Comparison of ENCODE assay signal across 1 cellular context in genomic region chr10:99620713-99621453, GRCh38.
TF ChIP-seq lines count a peak whose summit lies in the region.

No MANE protein-coding gene starts in this region.

TF ChIP-seq in K562, 482 proteins besides CTCF, POLR2A, EP300 and RAD21 (continued from another document and continues in another):
- TF ChIP-seq, protein P1, sequence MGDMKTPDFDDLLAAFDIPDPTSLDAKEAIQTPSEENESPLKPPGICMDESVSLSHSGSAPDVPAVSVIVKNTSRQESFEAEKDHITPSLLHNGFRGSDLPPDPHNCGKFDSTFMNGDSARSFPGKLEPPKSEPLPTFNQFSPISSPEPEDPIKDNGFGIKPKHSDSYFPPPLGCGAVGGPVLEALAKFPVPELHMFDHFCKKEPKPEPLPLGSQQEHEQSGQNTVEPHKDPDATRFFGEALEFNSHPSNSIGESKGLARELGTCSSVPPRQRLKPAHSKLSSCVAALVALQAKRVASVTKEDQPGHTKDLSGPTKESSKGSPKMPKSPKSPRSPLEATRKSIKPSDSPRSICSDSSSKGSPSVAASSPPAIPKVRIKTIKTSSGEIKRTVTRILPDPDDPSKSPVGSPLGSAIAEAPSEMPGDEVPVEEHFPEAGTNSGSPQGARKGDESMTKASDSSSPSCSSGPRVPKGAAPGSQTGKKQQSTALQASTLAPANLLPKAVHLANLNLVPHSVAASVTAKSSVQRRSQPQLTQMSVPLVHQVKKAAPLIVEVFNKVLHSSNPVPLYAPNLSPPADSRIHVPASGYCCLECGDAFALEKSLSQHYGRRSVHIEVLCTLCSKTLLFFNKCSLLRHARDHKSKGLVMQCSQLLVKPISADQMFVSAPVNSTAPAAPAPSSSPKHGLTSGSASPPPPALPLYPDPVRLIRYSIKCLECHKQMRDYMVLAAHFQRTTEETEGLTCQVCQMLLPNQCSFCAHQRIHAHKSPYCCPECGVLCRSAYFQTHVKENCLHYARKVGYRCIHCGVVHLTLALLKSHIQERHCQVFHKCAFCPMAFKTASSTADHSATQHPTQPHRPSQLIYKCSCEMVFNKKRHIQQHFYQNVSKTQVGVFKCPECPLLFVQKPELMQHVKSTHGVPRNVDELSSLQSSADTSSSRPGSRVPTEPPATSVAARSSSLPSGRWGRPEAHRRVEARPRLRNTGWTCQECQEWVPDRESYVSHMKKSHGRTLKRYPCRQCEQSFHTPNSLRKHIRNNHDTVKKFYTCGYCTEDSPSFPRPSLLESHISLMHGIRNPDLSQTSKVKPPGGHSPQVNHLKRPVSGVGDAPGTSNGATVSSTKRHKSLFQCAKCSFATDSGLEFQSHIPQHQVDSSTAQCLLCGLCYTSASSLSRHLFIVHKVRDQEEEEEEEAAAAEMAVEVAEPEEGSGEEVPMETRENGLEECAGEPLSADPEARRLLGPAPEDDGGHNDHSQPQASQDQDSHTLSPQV (IDR thresholded peaks at IDR 0.05), result 0 out of 2 replicates have a peak, but pooled peaks have one; percentile 55
- no peak for TF ChIP-seq ZNF384 (IDR thresholded peaks at IDR 0.05; ENCODE audit: low read depth, low read length)
- no peak for TF ChIP-seq TAF15 (IDR thresholded peaks at IDR 0.05; ENCODE audit: low read depth, low read length)
- TF ChIP-seq CHD1 (IDR thresholded peaks at IDR 0.05; ENCODE audit: low read length), result no peak
- TF ChIP-seq ESRRA (IDR thresholded peaks at IDR 0.05; ENCODE audit: borderline replicate concordance, low read depth), result no peak; the same call in 1 of the 2 replicates
- TF ChIP-seq HLTF (IDR thresholded peaks at IDR 0.05), result no peak
- TF ChIP-seq ETV1 (tag; conservative IDR thresholded peaks at IDR 0.05; ENCODE audit: low read depth), result no peak
- TF ChIP-seq ZNF561 (CRISPR knock-in tag; conservative IDR thresholded peaks at IDR 0.05), result no peak
- TF ChIP-seq HIVEP1 (CRISPR knock-in tag; IDR thresholded peaks at IDR 0.05), result no peak
- peak; percentile 81 for TF ChIP-seq ZNF431 (CRISPR knock-in tag; IDR thresholded peaks at IDR 0.05)
- TF ChIP-seq RBFOX2 (IDR thresholded peaks at IDR 0.05; ENCODE audit: low read depth, low read length), result peak; percentile 95
- TF ChIP-seq SP1 (CRISPR knock-in tag; IDR thresholded peaks at IDR 0.05), result peak; percentile 66
- TF ChIP-seq, protein P2, sequence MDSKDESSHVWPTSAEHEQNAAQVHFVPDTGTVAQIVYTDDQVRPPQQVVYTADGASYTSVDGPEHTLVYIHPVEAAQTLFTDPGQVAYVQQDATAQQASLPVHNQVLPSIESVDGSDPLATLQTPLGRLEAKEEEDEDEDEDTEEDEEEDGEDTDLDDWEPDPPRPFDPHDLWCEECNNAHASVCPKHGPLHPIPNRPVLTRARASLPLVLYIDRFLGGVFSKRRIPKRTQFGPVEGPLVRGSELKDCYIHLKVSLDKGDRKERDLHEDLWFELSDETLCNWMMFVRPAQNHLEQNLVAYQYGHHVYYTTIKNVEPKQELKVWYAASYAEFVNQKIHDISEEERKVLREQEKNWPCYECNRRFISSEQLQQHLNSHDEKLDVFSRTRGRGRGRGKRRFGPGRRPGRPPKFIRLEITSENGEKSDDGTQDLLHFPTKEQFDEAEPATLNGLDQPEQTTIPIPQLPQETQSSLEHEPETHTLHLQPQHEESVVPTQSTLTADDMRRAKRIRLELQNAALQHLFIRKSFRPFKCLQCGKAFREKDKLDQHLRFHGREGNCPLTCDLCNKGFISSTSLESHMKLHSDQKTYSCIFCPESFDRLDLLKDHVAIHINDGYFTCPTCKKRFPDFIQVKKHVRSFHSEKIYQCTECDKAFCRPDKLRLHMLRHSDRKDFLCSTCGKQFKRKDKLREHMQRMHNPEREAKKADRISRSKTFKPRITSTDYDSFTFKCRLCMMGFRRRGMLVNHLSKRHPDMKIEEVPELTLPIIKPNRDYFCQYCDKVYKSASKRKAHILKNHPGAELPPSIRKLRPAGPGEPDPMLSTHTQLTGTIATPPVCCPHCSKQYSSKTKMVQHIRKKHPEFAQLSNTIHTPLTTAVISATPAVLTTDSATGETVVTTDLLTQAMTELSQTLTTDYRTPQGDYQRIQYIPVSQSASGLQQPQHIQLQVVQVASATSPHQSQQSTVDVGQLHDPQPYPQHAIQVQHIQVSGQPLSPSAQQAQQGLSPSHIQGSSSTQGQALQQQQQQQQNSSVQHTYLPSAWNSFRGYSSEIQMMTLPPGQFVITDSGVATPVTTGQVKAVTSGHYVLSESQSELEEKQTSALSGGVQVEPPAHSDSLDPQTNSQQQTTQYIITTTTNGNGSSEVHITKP (IDR thresholded peaks at IDR 0.05; ENCODE audit: partially characterized antibody), result no peak
- TF ChIP-seq IRF9 (tag; IDR thresholded peaks at IDR 0.05), result no peak
- no peak for TF ChIP-seq IRF2 (CRISPR knock-in tag; IDR thresholded peaks at IDR 0.05)
- peak; percentile 47 for TF ChIP-seq MEIS2 (IDR thresholded peaks at IDR 0.05; ENCODE audit: partially characterized antibody)
- peak; percentile 64 for TF ChIP-seq RNF2 (IDR thresholded peaks at IDR 0.05)
- TF ChIP-seq EGR1 (conservative IDR thresholded peaks at IDR 0.05), result peak; percentile 86
- no peak for TF ChIP-seq STAT5B (CRISPR knock-in tag; IDR thresholded peaks at IDR 0.05)
- TF ChIP-seq KAT2B (IDR thresholded peaks at IDR 0.05; ENCODE audit: low read depth, low read length), result no peak
- TF ChIP-seq FOXJ2 (tag; IDR thresholded peaks at IDR 0.05), result no peak
- no peak for TF ChIP-seq EHMT2 (IDR thresholded peaks at IDR 0.05)
- TF ChIP-seq CXXC5 (CRISPR knock-in tag; IDR thresholded peaks at IDR 0.05), result peak; percentile 77
- peak; percentile 40 for TF ChIP-seq RBM22 (IDR thresholded peaks at IDR 0.05; ENCODE audit: low read depth, low read length, poor library complexity, severe bottlenecking)
- TF ChIP-seq SREBF1 (IDR thresholded peaks at IDR 0.05; ENCODE audit: borderline replicate concordance, low read depth, low read length), result no peak
- TF ChIP-seq TAL1 (IDR thresholded peaks at IDR 0.05), result no peak
- TF ChIP-seq TSC22D4 (tag; IDR thresholded peaks at IDR 0.05), result no peak
- TF ChIP-seq ZNF445 (CRISPR knock-in tag; IDR thresholded peaks at IDR 0.05; ENCODE audit: low read depth), result no peak
- no peak for TF ChIP-seq ZNF785 (CRISPR knock-in tag; IDR thresholded peaks at IDR 0.05)
- no peak for TF ChIP-seq BRCA1 (IDR thresholded peaks at IDR 0.05)
- no peak for TF ChIP-seq BRCA1 (CRISPR knock-in tag; IDR thresholded peaks at IDR 0.05)
- TF ChIP-seq ZNF316 (IDR thresholded peaks at IDR 0.05), result no peak
- no peak; the same call in 1 of the 2 replicates for TF ChIP-seq ZNF12 (CRISPR knock-in tag; IDR thresholded peaks at IDR 0.05)
- TF ChIP-seq CCNT2 (IDR thresholded peaks at IDR 0.05; ENCODE audit: borderline replicate concordance, extremely low read depth, insufficient read length, low read depth, low read length), result peak; percentile 28
- TF ChIP-seq, protein P3, sequence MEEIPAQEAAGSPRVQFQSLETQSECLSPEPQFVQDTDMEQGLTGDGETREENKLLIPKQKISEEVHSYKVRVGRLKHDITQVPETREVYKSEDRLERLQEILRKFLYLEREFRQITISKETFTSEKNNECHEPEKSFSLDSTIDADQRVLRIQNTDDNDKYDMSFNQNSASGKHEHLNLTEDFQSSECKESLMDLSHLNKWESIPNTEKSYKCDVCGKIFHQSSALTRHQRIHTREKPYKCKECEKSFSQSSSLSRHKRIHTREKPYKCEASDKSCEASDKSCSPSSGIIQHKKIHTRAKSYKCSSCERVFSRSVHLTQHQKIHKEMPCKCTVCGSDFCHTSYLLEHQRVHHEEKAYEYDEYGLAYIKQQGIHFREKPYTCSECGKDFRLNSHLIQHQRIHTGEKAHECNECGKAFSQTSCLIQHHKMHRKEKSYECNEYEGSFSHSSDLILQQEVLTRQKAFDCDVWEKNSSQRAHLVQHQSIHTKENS (CRISPR knock-in tag; IDR thresholded peaks at IDR 0.05), result no peak
- no peak for TF ChIP-seq RUNX1 (IDR thresholded peaks at IDR 0.05; ENCODE audit: low read depth)
- TF ChIP-seq YY1 (IDR thresholded peaks at IDR 0.05; ENCODE audit: borderline replicate concordance in 1 of 3, control insufficient read depth in 1 of 3, extremely low read depth in 1 of 3, insufficient read depth in 3 of 3, insufficient read length in 1 of 3, insufficient replicate concordance in 2 of 3, low read depth in 1 of 3, low read length in 2 of 3), result peak in 2 of 3 experiments; percentile 32 to 72
- TF ChIP-seq HDAC2 (IDR thresholded peaks at IDR 0.05), result peak; percentile 18; the same call in 1 of the 2 replicates
- TF ChIP-seq, protein P4, sequence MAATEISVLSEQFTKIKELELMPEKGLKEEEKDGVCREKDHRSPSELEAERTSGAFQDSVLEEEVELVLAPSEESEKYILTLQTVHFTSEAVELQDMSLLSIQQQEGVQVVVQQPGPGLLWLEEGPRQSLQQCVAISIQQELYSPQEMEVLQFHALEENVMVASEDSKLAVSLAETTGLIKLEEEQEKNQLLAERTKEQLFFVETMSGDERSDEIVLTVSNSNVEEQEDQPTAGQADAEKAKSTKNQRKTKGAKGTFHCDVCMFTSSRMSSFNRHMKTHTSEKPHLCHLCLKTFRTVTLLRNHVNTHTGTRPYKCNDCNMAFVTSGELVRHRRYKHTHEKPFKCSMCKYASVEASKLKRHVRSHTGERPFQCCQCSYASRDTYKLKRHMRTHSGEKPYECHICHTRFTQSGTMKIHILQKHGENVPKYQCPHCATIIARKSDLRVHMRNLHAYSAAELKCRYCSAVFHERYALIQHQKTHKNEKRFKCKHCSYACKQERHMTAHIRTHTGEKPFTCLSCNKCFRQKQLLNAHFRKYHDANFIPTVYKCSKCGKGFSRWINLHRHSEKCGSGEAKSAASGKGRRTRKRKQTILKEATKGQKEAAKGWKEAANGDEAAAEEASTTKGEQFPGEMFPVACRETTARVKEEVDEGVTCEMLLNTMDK (IDR thresholded peaks at IDR 0.05; ENCODE audit: borderline replicate concordance, insufficient read depth, low read depth, low read length, poor library complexity, severe bottlenecking), result no peak
- TF ChIP-seq, protein P5, sequence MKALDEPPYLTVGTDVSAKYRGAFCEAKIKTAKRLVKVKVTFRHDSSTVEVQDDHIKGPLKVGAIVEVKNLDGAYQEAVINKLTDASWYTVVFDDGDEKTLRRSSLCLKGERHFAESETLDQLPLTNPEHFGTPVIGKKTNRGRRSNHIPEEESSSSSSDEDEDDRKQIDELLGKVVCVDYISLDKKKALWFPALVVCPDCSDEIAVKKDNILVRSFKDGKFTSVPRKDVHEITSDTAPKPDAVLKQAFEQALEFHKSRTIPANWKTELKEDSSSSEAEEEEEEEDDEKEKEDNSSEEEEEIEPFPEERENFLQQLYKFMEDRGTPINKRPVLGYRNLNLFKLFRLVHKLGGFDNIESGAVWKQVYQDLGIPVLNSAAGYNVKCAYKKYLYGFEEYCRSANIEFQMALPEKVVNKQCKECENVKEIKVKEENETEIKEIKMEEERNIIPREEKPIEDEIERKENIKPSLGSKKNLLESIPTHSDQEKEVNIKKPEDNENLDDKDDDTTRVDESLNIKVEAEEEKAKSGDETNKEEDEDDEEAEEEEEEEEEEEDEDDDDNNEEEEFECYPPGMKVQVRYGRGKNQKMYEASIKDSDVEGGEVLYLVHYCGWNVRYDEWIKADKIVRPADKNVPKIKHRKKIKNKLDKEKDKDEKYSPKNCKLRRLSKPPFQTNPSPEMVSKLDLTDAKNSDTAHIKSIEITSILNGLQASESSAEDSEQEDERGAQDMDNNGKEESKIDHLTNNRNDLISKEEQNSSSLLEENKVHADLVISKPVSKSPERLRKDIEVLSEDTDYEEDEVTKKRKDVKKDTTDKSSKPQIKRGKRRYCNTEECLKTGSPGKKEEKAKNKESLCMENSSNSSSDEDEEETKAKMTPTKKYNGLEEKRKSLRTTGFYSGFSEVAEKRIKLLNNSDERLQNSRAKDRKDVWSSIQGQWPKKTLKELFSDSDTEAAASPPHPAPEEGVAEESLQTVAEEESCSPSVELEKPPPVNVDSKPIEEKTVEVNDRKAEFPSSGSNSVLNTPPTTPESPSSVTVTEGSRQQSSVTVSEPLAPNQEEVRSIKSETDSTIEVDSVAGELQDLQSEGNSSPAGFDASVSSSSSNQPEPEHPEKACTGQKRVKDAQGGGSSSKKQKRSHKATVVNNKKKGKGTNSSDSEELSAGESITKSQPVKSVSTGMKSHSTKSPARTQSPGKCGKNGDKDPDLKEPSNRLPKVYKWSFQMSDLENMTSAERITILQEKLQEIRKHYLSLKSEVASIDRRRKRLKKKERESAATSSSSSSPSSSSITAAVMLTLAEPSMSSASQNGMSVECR (CRISPR knock-in tag; IDR thresholded peaks at IDR 0.05), result peak; percentile 85
- peak; percentile 5; the same call in 1 of the 2 replicates for TF ChIP-seq TCF3 (CRISPR knock-in tag; IDR thresholded peaks at IDR 0.05)
- peak; percentile 26 for TF ChIP-seq SOX6 (IDR thresholded peaks at IDR 0.05)
- no peak for TF ChIP-seq PYGO2 (tag; IDR thresholded peaks at IDR 0.05)
- TF ChIP-seq SMARCA4 (IDR thresholded peaks at IDR 0.05), result peak; percentile 61; the same call in 1 of the 2 replicates
- peak; percentile 94 for TF ChIP-seq POLR2G (IDR thresholded peaks at IDR 0.05; ENCODE audit: low read depth, low read length)
- TF ChIP-seq DDX20 (tag; IDR thresholded peaks at IDR 0.05; ENCODE audit: low read depth), result no peak
- peak; percentile 77 for TF ChIP-seq CREM (IDR thresholded peaks at IDR 0.05; ENCODE audit: low read depth)
- TF ChIP-seq HNRNPH1 (optimal IDR thresholded peaks at IDR 0.05; ENCODE audit: low read depth, low read length), result no peak
- peak; percentile 37 for TF ChIP-seq PHF20 (IDR thresholded peaks at IDR 0.05; ENCODE audit: partially characterized antibody)
- TF ChIP-seq NFE2 (IDR thresholded peaks at IDR 0.05; ENCODE audit: low read depth), result no peak
- peak; percentile 3 for TF ChIP-seq FIP1L1 (IDR thresholded peaks at IDR 0.05; ENCODE audit: low read depth, low read length, poor library complexity, severe bottlenecking)
- TF ChIP-seq SNRNP70 (optimal IDR thresholded peaks at IDR 0.05; ENCODE audit: low read depth, low read length), result no peak
- TF ChIP-seq ZNF507 (tag; conservative IDR thresholded peaks at IDR 0.05), result no peak
- TF ChIP-seq IFI16 (CRISPR knock-in tag; IDR thresholded peaks at IDR 0.05), result no peak
- TF ChIP-seq ERF (CRISPR knock-in tag; IDR thresholded peaks at IDR 0.05), result no peak
- no peak for TF ChIP-seq ETS2 (tag; IDR thresholded peaks at IDR 0.05; ENCODE audit: borderline replicate concordance, poor library complexity, severe bottlenecking)
